18 cellular contexts compared by ENCODE assay signal in genomic region chr6:116528800-116529199, GRCh38. TPM values are rescaled to one million over a fixed set of nuclear protein-coding genes. Genes with fewer than 3 reads are reported as not detected.
DNase-seq lines count a peak whose midpoint lies in the region; FAIRE-seq and TF ChIP-seq lines count a peak whose summit lies in the region.
"Had no signal": no experiment of that assay in that cellular context is flagged by ENCODE, and none has a peak within 500 bp of the region (broad histone marks: within the 10 kb centered on the region; RNA-seq: fewer than 3 reads in every experiment).

No MANE protein-coding gene starts in this region.

- peak overlapping the region; percentile 32 for H3K4me2 ChIP-seq in OCI-LY3 (ENCODE audit: low read length)
- no peak overlapping the region for H3K4me2 ChIP-seq in H1 (ENCODE audit: insufficient read depth in 1 of 2, low read depth in 2 of 2, low read length in 2 of 2)
- peak overlapping the region; percentile 5 for H3K4me2 ChIP-seq in osteoblast (ENCODE audit: insufficient read depth, low read length)

- H3K4ac ChIP-seq in H1 (replicated peaks; ENCODE audit: insufficient read length, low read depth, low read length): no peak overlapping the region

- POLR2A ChIA-PET in H1 (lab: Charles Lee; ENCODE audit: partially characterized antibody): interaction anchor here (1.4 kb wide), 1 partner anchor 257 kb away, joined by 3 read pairs; no protein-coding TSS in a partner anchor

- TF ChIP-seq CTCF in OCI-LY3 (IDR thresholded peaks at IDR 0.05; ENCODE audit: low read depth, low read length): no peak
- no peak for TF ChIP-seq CTCF in H1 (IDR thresholded peaks at IDR 0.05; ENCODE audit: control extremely low read depth in 1 of 3, insufficient read depth in 1 of 3, low read depth in 1 of 3, low read length in 3 of 3)
- TF ChIP-seq CTCF in osteoblast (IDR thresholded peaks at IDR 0.05; ENCODE audit: extremely low read depth, low read depth, low read length): no peak
- no peak for TF ChIP-seq CTCF in coronary artery (IDR thresholded peaks at IDR 0.05)

- no peak overlapping the region for H2BK15ac ChIP-seq in H1 (ENCODE audit: low read length)

- H3K23me2 ChIP-seq in H1 (ENCODE audit: low read depth, low read length): no peaks in the 10 kb centered on the region

- no peak overlapping the region for H2BK120ac ChIP-seq in H1 (replicated peaks; ENCODE audit: low read depth, low read length)

- H3K79me2 ChIP-seq in OCI-LY3 (ENCODE audit: low read length): no peaks in the 10 kb centered on the region
- H3K79me2 ChIP-seq in H1 (ENCODE audit: control insufficient read depth in 1 of 2, insufficient read depth in 2 of 2, low read length in 2 of 2): no peaks in the 10 kb centered on the region
- H3K79me2 ChIP-seq in osteoblast (ENCODE audit: insufficient read depth, low read length): no peaks in the 10 kb centered on the region

- 0 out of 2 replicates have a peak overlapping the region, but pooled peaks have one; percentile 7 for H3K18ac ChIP-seq in H1 (ENCODE audit: extremely low read depth, low read length)

- H2BK5ac ChIP-seq in H1 (ENCODE audit: low read depth, low read length): no peak overlapping the region

- H3K36me3 ChIP-seq in OCI-LY3 (replicated peaks; ENCODE audit: low read depth, low read length) (no peaks in the 10 kb centered on the region), H1 (ENCODE audit: control insufficient read depth in 2 of 4, insufficient read depth in 4 of 4, low read length in 3 of 4) (no peaks in the 10 kb centered on the region), osteoblast (ENCODE audit: insufficient read depth, low read length) (no peaks in the 10 kb centered on the region)
- H3K36me3 ChIP-seq: BE2C, brain microvascular endothelial cell had no signal

- WGBS in H1 (ENCODE audit: extremely low coverage in 1 of 2, insufficient coverage in 1 of 2, insufficient read length in 1 of 2, insufficient replicate concordance in 2 of 2, low coverage in 1 of 2, low lambda C conversion rate in 2 of 2, missing lambda C conversion rate in 1 of 2), 2 experiments: 71% methylated on average over 4 of the region's 4 CpGs; no CpG with 5 or more reads in 1 of the 2 experiments

- H2AFZ ChIP-seq in OCI-LY3 (ENCODE audit: low read depth, low read length) (no peak overlapping the region), H1 (ENCODE audit: low read length) (no peak overlapping the region), osteoblast (ENCODE audit: low read length) (no peak overlapping the region)

- H3K14ac ChIP-seq in H1 (ENCODE audit: insufficient read length): no peak overlapping the region

- no peak overlapping the region for H4K8ac ChIP-seq in H1 (ENCODE audit: extremely low read depth, insufficient read depth, low read length)

- H3K9me3 ChIP-seq in OCI-LY3 (ENCODE audit: insufficient read depth, low read length) (no peaks in the 10 kb centered on the region), H1 (ENCODE audit: insufficient read depth in 2 of 2, low read depth in 1 of 2, low read length in 1 of 2) (no peaks in the 10 kb centered on the region), osteoblast (ENCODE audit: low read depth, low read length) (no peaks in the 10 kb centered on the region)
- H3K9me3 ChIP-seq: BE2C had no signal

- H3K27me3 ChIP-seq in OCI-LY3 (ENCODE audit: low read depth, low read length) (no peaks in the 10 kb centered on the region), H1 (replicated peaks in 1 of 4; ENCODE audit: control insufficient read depth in 3 of 4, extremely low read depth in 1 of 4, insufficient read depth in 3 of 4, low read length in 3 of 4) (no peaks in the 10 kb centered on the region), osteoblast (ENCODE audit: insufficient read depth, low read length) (no peaks in the 10 kb centered on the region)
- H3K27me3 ChIP-seq: brain microvascular endothelial cell had no signal

- H3K4me1 ChIP-seq in OCI-LY3 (ENCODE audit: low read length) (peaks cover 41% of the 10 kb centered on the region), H1 (replicated peaks in 1 of 4; ENCODE audit: control insufficient read depth in 3 of 4, insufficient read depth in 4 of 4, low read length in 3 of 4) (peaks cover 0 to 12% (median 10%) of the 10 kb centered on the region in 4 experiments; a peak in 5 of 7 replicates), osteoblast (ENCODE audit: insufficient read depth, low read length) (peaks cover 7% of the 10 kb centered on the region)
- H3K4me1 ChIP-seq: BE2C had no signal

- FAIRE-seq in H1 (lab: Jason Lieb, UNC): no peak

- CTCF ChIA-PET in H1 (lab: Charles Lee; ENCODE audit: partially characterized antibody): interaction anchor here (0.9 to 2.2 kb wide), 4 partner anchors 13 to 257 kb away, joined by 3 to 11 read pairs (median 4); no protein-coding TSS in a partner anchor

- no peak overlapping the region for H3K4me3 ChIP-seq in OCI-LY3 (ENCODE audit: low read length)
- no peak overlapping the region for H3K4me3 ChIP-seq in H1 (ENCODE audit: extremely low read depth in 1 of 4, insufficient read depth in 2 of 4, low read depth in 3 of 4, low read length in 4 of 4)
- no peak overlapping the region for H3K4me3 ChIP-seq in osteoblast (ENCODE audit: insufficient read depth, low read length)
- no peak overlapping the region for H3K4me3 ChIP-seq in coronary artery
- H3K4me3 ChIP-seq: lung had no signal

- H3K9ac ChIP-seq in OCI-LY3 (ENCODE audit: low read length) (no peak overlapping the region), H1 (replicated peaks in 1 of 4; ENCODE audit: extremely low read depth in 1 of 4, low read depth in 3 of 4, low read length in 3 of 4) (no peak overlapping the region)

- H3K27ac ChIP-seq in OCI-LY3 (ENCODE audit: low read length) (no peak overlapping the region), H1 (ENCODE audit: low read depth, low read length) (no peak overlapping the region), osteoblast (ENCODE audit: low read depth, low read length) (no peak overlapping the region), coronary artery (no peak overlapping the region)
- H3K27ac ChIP-seq: brain microvascular endothelial cell had no signal

- no peak overlapping the region for H2AK5ac ChIP-seq in H1 (ENCODE audit: low read depth, low read length)

- no peak overlapping the region for H3K23ac ChIP-seq in H1 (ENCODE audit: insufficient read length)

- no peak for TF ChIP-seq POLR2A in H1 (IDR thresholded peaks at IDR 0.05; ENCODE audit: control extremely low read depth in 1 of 2, low read depth in 2 of 2, low read length in 2 of 2)

- no peak overlapping the region for H4K5ac ChIP-seq in H1 (ENCODE audit: insufficient read length, low read depth, low read length)

- H2BK20ac ChIP-seq in H1 (ENCODE audit: low read length): 0 out of 2 replicates have a peak overlapping the region, but pooled peaks have one; percentile 16

- TF ChIP-seq EP300 in H1 (IDR thresholded peaks at IDR 0.05; ENCODE audit: borderline replicate concordance in 1 of 2, low read depth in 2 of 2, low read length in 2 of 2): no peak

- no peak overlapping the region for H4K91ac ChIP-seq in H1 (replicated peaks; ENCODE audit: insufficient read length, low read length)

- TF ChIP-seq RAD21 in H1 (IDR thresholded peaks at IDR 0.05 in 1 of 2, conservative IDR thresholded peaks at IDR 0.05 in 1 of 2; ENCODE audit: low read depth in 2 of 2, low read length in 2 of 2): no peak

- no peaks in the 10 kb centered on the region for H3K79me1 ChIP-seq in H1 (ENCODE audit: low read depth, low read length)

- DNase-seq in GM03348 (ENCODE audit: low spot score) (peak; percentile 27), H1 (ENCODE audit: low read depth in 1 of 2, low spot score in 2 of 2) (no peak), osteoblast (ENCODE audit: insufficient read length, low spot score, missing footprints) (no peak), coronary artery (ENCODE audit: low spot score) (no peak), LoVo (ENCODE audit: low spot score) (no peak)
- DNase-seq in activated CD8-positive, alpha-beta memory T cell treated with anti-CD3 and anti-CD28 coated beads for 24 hours: no peak
- DNase-seq: activated naive CD4-positive, alpha-beta T cell; BE2C; brain microvascular endothelial cell; DMS153; foreskin fibroblast; NCI-H82; stimulated activated CD4-positive, alpha-beta T cell treated with anti-CD3 and anti-CD28 coated beads, Interleukin-15, amount 100 ng/mL, for 24 hours had no signal

- H2BK12ac ChIP-seq in H1 (ENCODE audit: low read depth, low read length): no peak overlapping the region; the same call in 1 of the 2 replicates

- H3K56ac ChIP-seq in H1 (replicated peaks; ENCODE audit: insufficient read length, low read depth, low read length): no peak overlapping the region

- no peaks in the 10 kb centered on the region for H4K20me1 ChIP-seq in OCI-LY3 (ENCODE audit: insufficient read depth, low read length)
- H4K20me1 ChIP-seq in H1 (replicated peaks in 1 of 2; ENCODE audit: control insufficient read depth in 1 of 2, insufficient read depth in 2 of 2, low read length in 2 of 2): no peaks in the 10 kb centered on the region
- no peaks in the 10 kb centered on the region for H4K20me1 ChIP-seq in osteoblast (ENCODE audit: insufficient read depth, low read length)

RNA-seq across cellular contexts. Expression of gene TRAPPC3L, which starts 16.7 kb away (rescaled TPM):
- not detected in 2 replicates for total RNA-seq in H1 (2021; fragmentation: NEBNext Ultra II Directional; extraction: Animal tissue kit (Norgen Biotek cat#: 25700))
- not detected in 2 replicates for polyA plus RNA-seq in H1 (2011; rRNA removed)
- not detected for polyA plus RNA-seq in H1 (2011; cell fraction: cytosol; rRNA removed)
- polyA plus RNA-seq in H1 (2011; cell fraction: nucleus; rRNA removed): not detected
- not detected in 4 replicates for polyA plus RNA-seq in H1 (2012, experiment 1 of 2)
- not detected for polyA plus RNA-seq in H1 (2012, experiment 2 of 2)
- not detected for polyA plus RNA-seq in H1 (2013, experiment 1 of 2)
- polyA plus RNA-seq in H1 (2013, experiment 2 of 2): not detected
- not detected in 2 replicates for polyA minus RNA-seq in H1 (2011; rRNA and poly(A)+ RNA removed)
- not detected for polyA minus RNA-seq in H1 (2011; cell fraction: cytosol; rRNA and poly(A)+ RNA removed)
- polyA minus RNA-seq in H1 (2011; cell fraction: nucleus; rRNA and poly(A)+ RNA removed): not detected
- under 0.01 and 0.29 TPM in 2 replicates for total RNA-seq in osteoblast
- total RNA-seq: HT-29; natural killer cell treated with Interleukin-12 subunit alpha and Interleukin-12 subunit beta and Interleukin-15 and Interleukin-18, amount 100 ng/mL, for 72 hours; T-helper 1 cell treated with Interleukin-12 subunit alpha and Interleukin-12 subunit beta and Interleukin-4 antibody, amounts not matched to agents 30 ng/mL and 1 ng/mL, for 36 hours had no signal

RNA-seq across cellular contexts. Expression of gene CALHM5, which starts 17.4 kb away (rescaled TPM):
- total RNA-seq in H1 (2021; fragmentation: NEBNext Ultra II Directional; extraction: Animal tissue kit (Norgen Biotek cat#: 25700)): 0.09 and 0.17 TPM in 2 replicates
- polyA plus RNA-seq in H1 (2011; rRNA removed): 0.03 and 0.05 TPM in 2 replicates
- 0.04 TPM for polyA plus RNA-seq in H1 (2011; cell fraction: cytosol; rRNA removed)
- 0.04 TPM for polyA plus RNA-seq in H1 (2011; cell fraction: nucleus; rRNA removed)
- 0.08 to 0.14 TPM (median 0.11 TPM) in 4 replicates for polyA plus RNA-seq in H1 (2012, experiment 1 of 2)
- 0.01 TPM for polyA plus RNA-seq in H1 (2012, experiment 2 of 2)
- 0.14 TPM for polyA plus RNA-seq in H1 (2013, experiment 1 of 2)
- polyA plus RNA-seq in H1 (2013, experiment 2 of 2): 0.20 TPM
- polyA minus RNA-seq in H1 (2011; rRNA and poly(A)+ RNA removed): 0.16 and 0.29 TPM in 2 replicates
- not detected for polyA minus RNA-seq in H1 (2011; cell fraction: cytosol; rRNA and poly(A)+ RNA removed)
- 0.30 TPM for polyA minus RNA-seq in H1 (2011; cell fraction: nucleus; rRNA and poly(A)+ RNA removed)
- 14.8 and 16.2 TPM in 2 replicates for total RNA-seq in osteoblast
- total RNA-seq: natural killer cell treated with Interleukin-12 subunit alpha and Interleukin-12 subunit beta and Interleukin-15 and Interleukin-18, amount 100 ng/mL, for 72 hours; T-helper 1 cell treated with Interleukin-12 subunit alpha and Interleukin-12 subunit beta and Interleukin-4 antibody, amounts not matched to agents 30 ng/mL and 1 ng/mL, for 36 hours had no signal

RNA-seq across cellular contexts. Expression of gene CALHM4, which starts 24.8 kb away (rescaled TPM):
- total RNA-seq in H1 (2021; fragmentation: NEBNext Ultra II Directional; extraction: Animal tissue kit (Norgen Biotek cat#: 25700)): not detected in 2 replicates
- polyA plus RNA-seq in H1 (2011; rRNA removed): not detected in 2 replicates
- polyA plus RNA-seq in H1 (2011; cell fraction: cytosol; rRNA removed): not detected
- not detected for polyA plus RNA-seq in H1 (2011; cell fraction: nucleus; rRNA removed)
- polyA plus RNA-seq in H1 (2012, experiment 1 of 2): 0.16 TPM in 1 of 4 replicates, not detected in the others
- not detected for polyA plus RNA-seq in H1 (2012, experiment 2 of 2)
- not detected for polyA plus RNA-seq in H1 (2013, experiment 1 of 2)
- polyA plus RNA-seq in H1 (2013, experiment 2 of 2): not detected
- not detected in 2 replicates for polyA minus RNA-seq in H1 (2011; rRNA and poly(A)+ RNA removed)
- not detected for polyA minus RNA-seq in H1 (2011; cell fraction: cytosol; rRNA and poly(A)+ RNA removed)
- polyA minus RNA-seq in H1 (2011; cell fraction: nucleus; rRNA and poly(A)+ RNA removed): not detected
- not detected in 2 replicates for total RNA-seq in osteoblast
- total RNA-seq: HT-29; lung; natural killer cell treated with Interleukin-12 subunit alpha and Interleukin-12 subunit beta and Interleukin-15 and Interleukin-18, amount 100 ng/mL, for 72 hours; T-helper 1 cell treated with Interleukin-12 subunit alpha and Interleukin-12 subunit beta and Interleukin-4 antibody, amounts not matched to agents 30 ng/mL and 1 ng/mL, for 36 hours had no signal
- polyA plus RNA-seq: lung had no signal

RNA-seq across cellular contexts. Expression of gene RWDD1, which starts 42.5 kb away (rescaled TPM):
- 35.2 and 36.8 TPM in 2 replicates for total RNA-seq in H1 (2021; fragmentation: NEBNext Ultra II Directional; extraction: Animal tissue kit (Norgen Biotek cat#: 25700))
- 12.9 and 19.5 TPM in 2 replicates for polyA plus RNA-seq in H1 (2011; rRNA removed)
- polyA plus RNA-seq in H1 (2011; cell fraction: cytosol; rRNA removed): 19.8 TPM
- 14.5 TPM for polyA plus RNA-seq in H1 (2011; cell fraction: nucleus; rRNA removed)
- polyA plus RNA-seq in H1 (2012, experiment 1 of 2): 18.3 to 27.9 TPM (median 21.0 TPM) in 4 replicates
- polyA plus RNA-seq in H1 (2012, experiment 2 of 2): 9.6 TPM
- 157 TPM for polyA plus RNA-seq in H1 (2013, experiment 1 of 2)
- polyA plus RNA-seq in H1 (2013, experiment 2 of 2): 161 TPM
- 7.8 and 9.1 TPM in 2 replicates for polyA minus RNA-seq in H1 (2011; rRNA and poly(A)+ RNA removed)
- 6.2 TPM for polyA minus RNA-seq in H1 (2011; cell fraction: cytosol; rRNA and poly(A)+ RNA removed)
- 21.8 TPM for polyA minus RNA-seq in H1 (2011; cell fraction: nucleus; rRNA and poly(A)+ RNA removed)
- total RNA-seq in osteoblast: 35.1 and 39.1 TPM in 2 replicates

Comparison
In these comparisons a context has a peak if more than half of its experiments do, and no peak if none do; other contexts are left out.
1. H3K4me2 ChIP-seq: peak in OCI-LY3 (single experiment) and osteoblast (single experiment); none in H1 (0 of 2).
2. RNA of gene CALHM5, which starts 17.4 kb away (total RNA-seq): 14.8 to 16.2 TPM in osteoblast; 0.09 to 0.17 TPM in H1; every median in the first group is over 10 times any median in the second.